ENCODE assay signal across 21 cellular contexts in genomic region chr17:78628547-78629435, GRCh38. TPM values are rescaled to one million over a fixed set of nuclear protein-coding genes. Genes with fewer than 3 reads are reported as not detected.
DNase-seq lines count a peak whose midpoint lies in the region; ATAC-seq and TF ChIP-seq lines count a peak whose summit lies in the region.
"Had no signal": no experiment of that assay in that cellular context is flagged by ENCODE, and none has a peak within 500 bp of the region (broad histone marks: within the 10 kb centered on the region; RNA-seq: fewer than 3 reads in every experiment).

No MANE protein-coding gene starts in this region.

- DNase-seq in right cardiac atrium: peak in 2 of 3 donors; percentile 39
- no peak for DNase-seq in left ventricle myocardium inferior
- DNase-seq in WERI-Rb-1: peak; percentile 75
- DNase-seq in aorta: peak in 1 of 2 donors; percentile 63
- no peak for DNase-seq in PC-3
- DNase-seq in T-helper 1 cell: no peak
- DNase-seq in epidermal melanocyte (ENCODE audit: insufficient read length, low spot score): no peak
- DNase-seq: CD4-positive, CD25-positive, alpha-beta regulatory T cell; COR-L47; DMS 273 treated with DMSO at 0.1 percent for 48 hours; DND-41; H9; NCI-H1048; NCI-H1436; NCI-H2081 treated with DMSO at 0.1 percent for 48 hours; NCI-H774 had no signal

- H3K9me3 Mint-ChIP-seq in nephron: no peaks in the 10 kb centered on the region
- H3K9me3 Mint-ChIP-seq: CD4-positive, CD25-positive, alpha-beta regulatory T cell had no signal

- POLR2A ChIA-PET in PC-3 (lab: Charles Lee; ENCODE audit: unreplicated experiment): no interaction called here

- no peaks in the 10 kb centered on the region for H4K20me1 ChIP-seq in PC-3 (ENCODE audit: low read length)

- H3K4me1 Mint-ChIP-seq in nephron: peaks cover 35% of the 10 kb centered on the region

- no peak overlapping the region for H3K4me3 ChIP-seq in right cardiac atrium (ENCODE audit: low read length)
- H3K4me3 ChIP-seq in left ventricle myocardium inferior: no peak overlapping the region
- H3K4me3 ChIP-seq in WERI-Rb-1 (ENCODE audit: low read depth, low read length): no peak overlapping the region
- no peak overlapping the region for H3K4me3 ChIP-seq in aorta (ENCODE audit: low read length in 2 of 2)
- no peak overlapping the region for H3K4me3 ChIP-seq in PC-3 (ENCODE audit: low read length)

- no peak for TF ChIP-seq CTCF in left ventricle myocardium inferior (IDR thresholded peaks at IDR 0.05; ENCODE audit: borderline replicate concordance)
- TF ChIP-seq CTCF in WERI-Rb-1 (IDR thresholded peaks at IDR 0.05; ENCODE audit: low read depth, low read length): no peak
- no peak for TF ChIP-seq CTCF in nephron (IDR thresholded peaks at IDR 0.05; ENCODE audit: unreplicated experiment in 3 of 3)
- no peak for TF ChIP-seq CTCF in PC-3 (conservative IDR thresholded peaks at IDR 0.05; ENCODE audit: low read depth, low read length)

- H3K79me2 ChIP-seq in PC-3 (ENCODE audit: low read length): no peaks in the 10 kb centered on the region

- intact Hi-C loops in right cardiac atrium (cut with DNase I): no loop called here
- intact Hi-C loops in left ventricle myocardium inferior (cut with micrococcal nuclease): no loop called here
- intact Hi-C loops in aorta (cut with DNase I): no loop called here
- intact Hi-C loops in PC-3 (cut with micrococcal nuclease): no loop called here

- no peaks in the 10 kb centered on the region for H3K4me1 ChIP-seq in right cardiac atrium (ENCODE audit: control insufficient read depth, insufficient read depth, low read length)
- no peaks in the 10 kb centered on the region for H3K4me1 ChIP-seq in left ventricle myocardium inferior
- H3K4me1 ChIP-seq in aorta (ENCODE audit: control insufficient read depth in 1 of 2, insufficient read depth in 2 of 2, low read length in 2 of 2): no peaks in the 10 kb centered on the region
- H3K4me1 ChIP-seq in PC-3 (ENCODE audit: insufficient read depth, low read length): no peaks in the 10 kb centered on the region

- H3K27me3 Mint-ChIP-seq in nephron (ENCODE audit: low read depth): peaks cover 11% of the 10 kb centered on the region
- H3K27me3 Mint-ChIP-seq: CD4-positive, CD25-positive, alpha-beta regulatory T cell had no signal

- no peak overlapping the region for H2AFZ ChIP-seq in PC-3 (ENCODE audit: low read length)

- H3K36me3 ChIP-seq in left ventricle myocardium inferior (no peaks in the 10 kb centered on the region), WERI-Rb-1 (no peaks in the 10 kb centered on the region), aorta (ENCODE audit: control insufficient read depth in 1 of 2, insufficient read depth in 2 of 2, low read length in 1 of 2) (no peaks in the 10 kb centered on the region), PC-3 (ENCODE audit: low read depth, low read length) (no peaks in the 10 kb centered on the region)

- 95% methylated on average over 30 of the region's 30 CpGs for WGBS in right cardiac atrium
- 97% methylated on average over 30 of the region's 30 CpGs for WGBS in aorta, 2 donors

- no peaks in the 10 kb centered on the region for H3K27me3 ChIP-seq in right cardiac atrium (ENCODE audit: control insufficient read depth, insufficient read depth)
- H3K27me3 ChIP-seq in left ventricle myocardium inferior (ENCODE audit: low read depth): peaks cover 11% of the 10 kb centered on the region
- no peaks in the 10 kb centered on the region for H3K27me3 ChIP-seq in WERI-Rb-1 (ENCODE audit: insufficient read depth, low read depth, severe bottlenecking)
- H3K27me3 ChIP-seq in aorta (ENCODE audit: control insufficient read depth in 1 of 2, insufficient read depth in 2 of 2, low read length in 1 of 2): no peaks in the 10 kb centered on the region
- H3K27me3 ChIP-seq in PC-3 (ENCODE audit: low read length): no peaks in the 10 kb centered on the region

- H3K9me3 ChIP-seq in right cardiac atrium (ENCODE audit: control insufficient read depth, low read length) (no peaks in the 10 kb centered on the region), left ventricle myocardium inferior (replicated peaks) (no peaks in the 10 kb centered on the region), WERI-Rb-1 (ENCODE audit: severe bottlenecking) (no peaks in the 10 kb centered on the region), aorta (ENCODE audit: control insufficient read depth, low read length) (no peaks in the 10 kb centered on the region), PC-3 (ENCODE audit: low read length) (no peaks in the 10 kb centered on the region)

- no TSS peak for BruUV-seq in PC-3 (replicated peaks; lab: Mats Ljungman, UMichigan)

- no peak overlapping the region for H3K4me3 Mint-ChIP-seq in nephron
- H3K4me3 Mint-ChIP-seq: H9 had no signal

- H3K9me2 ChIP-seq in PC-3 (replicated peaks; ENCODE audit: low read length): no peaks in the 10 kb centered on the region

- no peak overlapping the region for H3K9ac ChIP-seq in PC-3 (ENCODE audit: low read length)

- H3F3A ChIP-seq in PC-3 (ENCODE audit: low read length, unreplicated experiment): no peaks in the 10 kb centered on the region

- no peaks in the 10 kb centered on the region for H3K36me3 Mint-ChIP-seq in nephron (ENCODE audit: low read depth)
- H3K36me3 Mint-ChIP-seq: CD4-positive, CD25-positive, alpha-beta regulatory T cell had no signal

- ATAC-seq in right cardiac atrium (peak in 1 of 2 donors; percentile 23), aorta (ENCODE audit: low FRiP score) (peak; percentile 38), PC-3 (no peak)

- CTCF ChIA-PET in PC-3 (lab: Charles Lee): no interaction called here

- H3K4me2 ChIP-seq in PC-3 (ENCODE audit: low read length): no peak overlapping the region

- H3K27ac ChIP-seq in right cardiac atrium (ENCODE audit: low read length): no peak overlapping the region
- H3K27ac ChIP-seq in left ventricle myocardium inferior (replicated peaks): no peak overlapping the region
- peak overlapping the region; percentile 32 for H3K27ac ChIP-seq in WERI-Rb-1
- H3K27ac ChIP-seq in aorta (ENCODE audit: low read depth in 1 of 2, low read length in 2 of 2): no peak overlapping the region
- H3K27ac ChIP-seq in PC-3 (ENCODE audit: low read length): no peak overlapping the region
- H3K27ac ChIP-seq: 22Rv1, RWPE1 had no signal

- peak overlapping the region in 2 of 3 experiments; percentile 25 to 63 for H3K27ac Mint-ChIP-seq in nephron

RNA-seq across cellular contexts. Expression of gene DNAH17, which starts 51.6 kb away (rescaled TPM):
- under 1 TPM in 3 of 4 donors, not detected in 1; 0.06 to 0.28 (median 0.20) TPM for total RNA-seq in right cardiac atrium
- 0.18 TPM for polyA plus RNA-seq in right cardiac atrium
- not detected for total RNA-seq in left ventricle myocardium inferior
- under 1 TPM; 0.21 to 0.45 TPM for total RNA-seq in aorta
- polyA plus RNA-seq in aorta: not detected
- total RNA-seq in PC-3 (2014; rRNA removed): 0.04 and 0.23 TPM in 2 replicates
- total RNA-seq: HT-29 had no signal
- polyA plus RNA-seq: AG04450 had no signal

Comparison
In these comparisons a context has a peak if more than half of its experiments do, and no peak if none do; other contexts are left out.
1. DNase-seq: peak in right cardiac atrium (2 of 3) and WERI-Rb-1 (single experiment); none in left ventricle myocardium inferior (single experiment), PC-3 (single experiment), T-helper 1 cell (0 of 5) and epidermal melanocyte (single experiment).